In genomic region chr3:30770387-30770786, GRCh38 we compare ENCODE assay signal across 9 cellular contexts.
A peak's percentile ranks its signal among the peaks of the same experiment; 100 is the strongest.
DNase-seq lines count a peak whose midpoint lies in the region; ATAC-seq and TF ChIP-seq lines count a peak whose summit lies in the region.
"Had no signal": no experiment of that assay in that cellular context is flagged by ENCODE, and none has a peak within 500 bp of the region (broad histone marks: within the 10 kb centered on the region; RNA-seq: fewer than 3 reads in every experiment).

No MANE protein-coding gene starts in this region.

- ATAC-seq in GM19455 (IDR thresholded peaks at IDR 0.05; ENCODE audit: unreplicated experiment) (no peak), HG02870 (IDR thresholded peaks at IDR 0.05; ENCODE audit: unreplicated experiment) (no peak)
- no peak for ATAC-seq in activated CD4-positive, CD25-positive, alpha-beta regulatory T cell treated with anti-CD3 and anti-CD28 coated beads, Interleukin-2, amount 50 U/mL, for 24 hours

- H3K9me3 ChIP-seq in HEK293 (ENCODE audit: control insufficient read depth, insufficient read depth, low read depth, low read length) (no peaks in the 10 kb centered on the region), adrenal gland (replicated peaks in 1 of 3) (no peaks in the 10 kb centered on the region)

- H3K4me3 ChIP-seq in HEK293 (ENCODE audit: low read depth, low read length) (no peak overlapping the region), adrenal gland (no peak overlapping the region)

- H3K27ac ChIP-seq in HEK293 (ENCODE audit: extremely low read depth, low read depth, low read length) (no peak overlapping the region), adrenal gland (no peak overlapping the region)

- DNase-seq in adrenal gland = peak in 6 of 7 donors; percentile 32 to 66 (median 50)
- peak; percentile 23 for DNase-seq in iPS-NIHi11 (ENCODE audit: low spot score)
- peak; percentile 92 for DNase-seq in stromal cell of bone marrow (ENCODE audit: low read depth)
- DNase-seq in activated CD4-positive, CD25-positive, alpha-beta regulatory T cell (lab: John Stamatoyannopoulos, UW) = no peak
- DNase-seq: small intestine had no signal

- TF ChIP-seq CTCF in HEK293 (tag by site-specific recombination; IDR thresholded peaks at IDR 0.05) (no peak), adrenal gland (IDR thresholded peaks at IDR 0.05) (no peak)

- H3K36me3 ChIP-seq in HEK293 (ENCODE audit: control insufficient read depth in 2 of 2, insufficient read depth in 1 of 2, low read length in 2 of 2) (no peaks in the 10 kb centered on the region), adrenal gland (replicated peaks in 1 of 2) (no peaks in the 10 kb centered on the region)

- 65 to 70% (median 67%) methylated on average over 3 of the region's 3 CpGs for WGBS in adrenal gland, 4 donors

- POLR2A ChIA-PET in HEK293 (lab: Yijun Ruan, JAX) = no interaction called here

- intact Hi-C loops in adrenal gland (cut with DNase I) = no loop called here

- CTCF ChIA-PET in HEK293 (lab: Yijun Ruan, JAX) = interaction anchor here (0.5 to 1.6 kb wide), 10 partner anchors 9 to 729 kb away, joined by 3 to 6 read pairs (median 4); no protein-coding TSS in a partner anchor

- TF ChIP-seq POLR2A in adrenal gland (IDR thresholded peaks at IDR 0.05) = no peak

- no peaks in the 10 kb centered on the region for H3K27me3 ChIP-seq in adrenal gland

- H3K4me1 ChIP-seq in HEK293 (ENCODE audit: control insufficient read depth, insufficient read depth, low read length) (no peaks in the 10 kb centered on the region), adrenal gland (replicated peaks in 1 of 2) (no peaks in the 10 kb centered on the region)

TF ChIP-seq in HEK293, 187 proteins besides CTCF, POLR2A, EP300 and RAD21:
- TF ChIP-seq ZNF514 (tag by site-specific recombination; IDR thresholded peaks at IDR 0.05) = no peak
- TF ChIP-seq ZNF629 (tag by site-specific recombination; IDR thresholded peaks at IDR 0.05) = 0 out of 2 replicates have a peak, but pooled peaks have one; percentile 29
- TF ChIP-seq ZFHX2 (tag by site-specific recombination; conservative IDR thresholded peaks at IDR 0.05) = 0 out of 2 replicates have a peak, but pooled peaks have one; percentile 12
- no peak for TF ChIP-seq ZNF473 (tag by site-specific recombination; IDR thresholded peaks at IDR 0.05)
- TF ChIP-seq ZNF184 (tag by site-specific recombination; IDR thresholded peaks at IDR 0.05) = no peak
- no peak for TF ChIP-seq ZSCAN4 (tag by site-specific recombination; IDR thresholded peaks at IDR 0.05)
- no peak for TF ChIP-seq ZNF776 (tag by site-specific recombination; IDR thresholded peaks at IDR 0.05; ENCODE audit: borderline replicate concordance)
- no peak for TF ChIP-seq ZNF394 (tag by site-specific recombination; IDR thresholded peaks at IDR 0.05; ENCODE audit: borderline replicate concordance)
- TF ChIP-seq, protein P1, sequence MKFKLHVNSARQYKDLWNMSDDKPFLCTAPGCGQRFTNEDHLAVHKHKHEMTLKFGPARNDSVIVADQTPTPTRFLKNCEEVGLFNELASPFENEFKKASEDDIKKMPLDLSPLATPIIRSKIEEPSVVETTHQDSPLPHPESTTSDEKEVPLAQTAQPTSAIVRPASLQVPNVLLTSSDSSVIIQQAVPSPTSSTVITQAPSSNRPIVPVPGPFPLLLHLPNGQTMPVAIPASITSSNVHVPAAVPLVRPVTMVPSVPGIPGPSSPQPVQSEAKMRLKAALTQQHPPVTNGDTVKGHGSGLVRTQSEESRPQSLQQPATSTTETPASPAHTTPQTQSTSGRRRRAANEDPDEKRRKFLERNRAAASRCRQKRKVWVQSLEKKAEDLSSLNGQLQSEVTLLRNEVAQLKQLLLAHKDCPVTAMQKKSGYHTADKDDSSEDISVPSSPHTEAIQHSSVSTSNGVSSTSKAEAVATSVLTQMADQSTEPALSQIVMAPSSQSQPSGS (tag by site-specific recombination; IDR thresholded peaks at IDR 0.05; ENCODE audit: low read depth) = no peak
TF ChIP-seq in HEK293: peak in this region for 2.

Comparison
In these comparisons a context has a peak if more than half of its experiments do, and no peak if none do; other contexts are left out.
1. DNase-seq: peak in adrenal gland (6 of 7), iPS-NIHi11 (single experiment) and stromal cell of bone marrow (single experiment); none in activated CD4-positive, CD25-positive, alpha-beta regulatory T cell (0 of 4).